8 cellular contexts compared by ENCODE assay signal in the genomic region with DNA sequence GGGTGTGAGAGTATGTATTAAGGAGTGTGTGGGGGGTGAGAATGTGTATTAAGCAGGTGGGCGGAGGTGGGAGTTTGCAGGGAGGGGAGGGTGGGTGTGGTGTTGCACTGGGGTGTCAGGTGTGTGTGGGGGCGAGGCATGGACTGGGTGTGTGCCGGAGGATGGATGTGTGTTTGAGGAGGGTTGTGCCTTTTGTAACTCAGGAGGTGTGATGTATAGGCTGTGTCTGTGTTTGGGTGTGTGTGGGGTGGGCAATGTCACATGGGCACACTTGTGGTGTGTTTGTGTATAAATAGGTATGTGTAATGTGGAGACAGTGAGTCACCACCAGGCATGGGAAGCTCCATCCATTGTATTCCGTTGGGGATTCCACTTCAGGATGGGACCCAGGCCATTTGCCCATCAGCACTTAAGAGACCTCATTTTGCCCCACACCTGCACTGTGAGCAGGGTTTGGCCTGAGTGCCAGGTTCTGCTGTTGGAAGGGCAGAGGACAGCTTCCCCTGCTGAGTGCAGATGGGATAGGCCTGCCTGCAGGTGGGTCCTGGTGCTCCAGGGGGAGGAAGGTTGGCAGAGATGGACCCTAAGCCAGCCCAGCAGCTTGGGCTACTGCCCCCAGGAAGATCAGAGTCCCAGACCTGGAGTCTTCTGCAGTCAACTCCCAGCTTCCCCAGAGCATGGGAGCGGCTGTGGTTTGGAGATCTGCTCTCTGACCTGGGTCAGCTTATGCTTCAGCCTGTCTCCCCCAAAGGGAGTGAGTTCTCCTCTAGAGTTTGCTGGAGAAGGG. TPM values are rescaled to one million over a fixed set of nuclear protein-coding genes. Genes with fewer than 3 reads are reported as not detected.
DNase-seq lines count a peak whose midpoint lies in the region; ATAC-seq, FAIRE-seq and TF ChIP-seq lines count a peak whose summit lies in the region.

No MANE protein-coding gene starts in this region.

- H3K9me3 ChIP-seq in A673 (ENCODE audit: low read depth, low read length, poor library complexity, severe bottlenecking), result no peaks in the 10 kb centered on the region
- no peaks in the 10 kb centered on the region for H3K9me3 ChIP-seq in mesodermal cell (ENCODE audit: control insufficient read depth, low read length)

- CTCF ChIA-PET in A673 (lab: Charles Lee), result no interaction called here

- H3K27me3 ChIP-seq in A673 (replicated peaks; ENCODE audit: insufficient read depth, low read depth, low read length, poor library complexity), result no peaks in the 10 kb centered on the region

- no TSS peak for BruUV-seq in A673 (replicated peaks; lab: Mats Ljungman, UMichigan)

- DNase-seq in A673 (ENCODE audit: low spot score) (no peak), HTR-8/SVneo (ENCODE audit: insufficient read length, low spot score) (no peak), choroid plexus epithelial cell (ENCODE audit: low read depth) (no peak), hippocampal formation (lab: John Stamatoyannopoulos, UW) (no peak), HCEC 1CT (no peak)
- DNase-seq in NK-92 treated with Interleukin-12 subunit alpha and Interleukin-12 subunit beta, amount 100 ng/mL, for 24 hours (lab: John Stamatoyannopoulos, UW), result no peak

- WGBS in mesodermal cell (ENCODE audit: insufficient coverage in 2 of 2), 2 experiments, result 52 to 61% methylated on average over 4 to 5 of the region's 5 CpGs

- H3K4me3 ChIP-seq in A673 (ENCODE audit: low read depth, low read length, poor library complexity, severe bottlenecking) (peak overlapping the region; percentile 54), choroid plexus epithelial cell (ENCODE audit: low read depth, low read length) (peak overlapping the region; percentile 64), mesodermal cell (ENCODE audit: extremely low read depth, insufficient read depth, low read length, poor library complexity, severe bottlenecking) (peak overlapping the region; percentile 99)

- peak; percentile 33 for FAIRE-seq in HTR-8/SVneo (lab: Jason Lieb, UNC)

- peak overlapping the region; percentile 54 for H3K27ac ChIP-seq in A673 (ENCODE audit: low read depth, low read length, poor library complexity, severe bottlenecking)
- H3K27ac ChIP-seq in mesodermal cell (ENCODE audit: low read depth, low read length, severe bottlenecking), result no peak overlapping the region

- intact Hi-C loops in A673 (cut with micrococcal nuclease; ENCODE audit: unreplicated experiment), result loop anchor here (5.0 kb wide), 1 partner anchor 49 kb away; no protein-coding TSS in a partner anchor

- POLR2A ChIA-PET in A673 (lab: Charles Lee; ENCODE audit: low non-redundant PET), result no interaction called here

- TF ChIP-seq CTCF in A673 (conservative IDR thresholded peaks at IDR 0.05; ENCODE audit: low read depth, low read length) (no peak), choroid plexus epithelial cell (conservative IDR thresholded peaks at IDR 0.05; ENCODE audit: low read depth, low read length) (no peak)

- H3K36me3 ChIP-seq in A673 (ENCODE audit: insufficient read depth, low read length, poor library complexity, severe bottlenecking), result no peaks in the 10 kb centered on the region
- peaks cover 41% of the 10 kb centered on the region for H3K36me3 ChIP-seq in mesodermal cell (ENCODE audit: control insufficient read depth, insufficient read depth, low read length)

- H3K4me1 ChIP-seq in A673 (ENCODE audit: insufficient read depth, low read length, poor library complexity, severe bottlenecking) (peaks cover 76% of the 10 kb centered on the region), mesodermal cell (ENCODE audit: control insufficient read depth, insufficient read depth, low read length, poor library complexity, severe bottlenecking) (peaks cover 75% of the 10 kb centered on the region)

- no peak for ATAC-seq in HG02870 (IDR thresholded peaks at IDR 0.05; ENCODE audit: unreplicated experiment)

RNA-seq across cellular contexts. Expression of gene UNC5B, which starts 5.9 kb away (rescaled TPM):
- 8.2 and 9.9 TPM in 2 replicates for total RNA-seq in A673 (2021)
- polyA plus RNA-seq in mesodermal cell (2013, experiment 1 of 2), result 109 TPM
- polyA plus RNA-seq in mesodermal cell (2013, experiment 2 of 2), result 93.7 TPM
